Comparison of ENCODE assay signal across 23 cellular contexts in genomic region chr16:27340654-27341053, GRCh38. TPM values are rescaled to one million over a fixed set of nuclear protein-coding genes. Genes with fewer than 3 reads are reported as not detected.
DNase-seq lines count a peak whose midpoint lies in the region; ATAC-seq, FAIRE-seq and TF ChIP-seq lines count a peak whose summit lies in the region.
"Had no signal": no experiment of that assay in that cellular context is flagged by ENCODE, and none has a peak within 500 bp of the region (broad histone marks: within the 10 kb centered on the region; RNA-seq: fewer than 3 reads in every experiment).

No MANE protein-coding gene starts in this region.

- H2AFZ ChIP-seq in HepG2 (ENCODE audit: low read length), result no peak overlapping the region

- POLR2A ChIA-PET in HepG2 (lab: Yijun Ruan, JAX), result no interaction called here

- H3K9me3 Mint-ChIP-seq in T-helper 1 cell treated with Interleukin-12 subunit alpha and Interleukin-12 subunit beta and Interleukin-4 antibody, amounts not matched to agents 30 μg/mL and 1 μg/mL, for 36 hours, result no peaks in the 10 kb centered on the region
- H3K9me3 Mint-ChIP-seq in stimulated activated naive B cell treated with anti-CD40 and anti-IgM and Interleukin-4, amounts not matched to agents 10 μg/mL and 1 μg/mL and 100 μg/mL, for 72 hours, result no peaks in the 10 kb centered on the region

- H3K4me3 ChIP-seq in right lobe of liver (no peak overlapping the region), HepG2 (replicated peaks in 1 of 3; ENCODE audit: insufficient read depth in 1 of 3, low read depth in 2 of 3, low read length in 3 of 3) (no peak overlapping the region)
- H3K4me3 ChIP-seq: heart left ventricle, uterus had no signal

- CTCF ChIA-PET in HepG2 (lab: Yijun Ruan, JAX; ENCODE audit: low intra/inter-chr PET ratio, low total read pairs), result no interaction called here

- H3K9ac ChIP-seq in HepG2 (ENCODE audit: insufficient read depth, low read depth, low read length), result no peak overlapping the region
- H3K9ac ChIP-seq: KMS-11 had no signal

- H3K27ac Mint-ChIP-seq in T-helper 1 cell treated with Interleukin-12 subunit alpha and Interleukin-12 subunit beta and Interleukin-4 antibody, amounts not matched to agents 30 μg/mL and 1 μg/mL, for 36 hours, result peak overlapping the region; percentile 71
- H3K27ac Mint-ChIP-seq in stimulated activated naive B cell treated with anti-CD40 and anti-IgM and Interleukin-4, amounts not matched to agents 10 μg/mL and 1 μg/mL and 100 μg/mL, for 72 hours, result peak overlapping the region; percentile 92

- DNase-seq in T-helper 1 cell, result no peak
- no peak for DNase-seq in right lobe of liver
- DNase-seq in HepG2 (ENCODE audit: low spot score), result no peak
- no peak for DNase-seq in left ventricle myocardium superior
- DNase-seq in stimulated activated naive B cell treated with anti-CD40 and anti-IgM and Interleukin-4, amounts not matched to agents 10 μg/mL and 1 μg/mL and 100 μg/mL, for 72 hours, result no peak
- no peak for DNase-seq in RPMI8226
- DNase-seq: activated naive CD4-positive, alpha-beta T cell treated with anti-CD3 and anti-CD28 coated beads, Interleukin-2, amount 50 U/mL, for 16 hours; AML-193; Caco-2; DND-41; GOT3; heart left ventricle; NCI-H2029; NCI-H226; NCI-H82; nucleus accumbens; T-helper 9 cell; uterus had no signal

- FAIRE-seq in HepG2 (lab: Jason Lieb, UNC), result no peak
- FAIRE-seq: colon had no signal

- TF ChIP-seq CTCF in right lobe of liver (IDR thresholded peaks at IDR 0.05) (no peak), HepG2 (CRISPR knock-in tag; IDR thresholded peaks at IDR 0.05) (no peak)

- H3K4me1 ChIP-seq in right lobe of liver (peaks cover 0 to 9% (median under 1%) of the 10 kb centered on the region in 4 donors), HepG2 (ENCODE audit: insufficient read depth, low read length) (peaks cover under 1% of the 10 kb centered on the region)
- H3K4me1 ChIP-seq: Caco-2, uterus had no signal

- no peak overlapping the region for H3K4me3 Mint-ChIP-seq in T-helper 1 cell treated with Interleukin-12 subunit alpha and Interleukin-12 subunit beta and Interleukin-4 antibody, amounts not matched to agents 30 μg/mL and 1 μg/mL, for 36 hours
- peak overlapping the region; percentile 14 to 30 for H3K4me3 Mint-ChIP-seq in stimulated activated naive B cell treated with anti-CD40 and anti-IgM and Interleukin-4, amounts not matched to agents 10 μg/mL and 1 μg/mL and 100 μg/mL, for 72 hours

- no peaks in the 10 kb centered on the region for H3K27me3 ChIP-seq in right lobe of liver
- no peaks in the 10 kb centered on the region for H3K27me3 ChIP-seq in HepG2 (ENCODE audit: control insufficient read depth in 1 of 2, insufficient read depth in 2 of 2, low read length in 2 of 2)
- H3K27me3 ChIP-seq: heart left ventricle, uterus had no signal

- H3K9me3 ChIP-seq in right lobe of liver, result no peaks in the 10 kb centered on the region
- no peaks in the 10 kb centered on the region for H3K9me3 ChIP-seq in HepG2 (ENCODE audit: low read length)
- H3K9me3 ChIP-seq: Caco-2, uterus had no signal

- in situ Hi-C loops in HepG2 (cut with HindIII; ENCODE audit: extremely low pct_ligation_motif_present, low pct_unique_long_range_greater_than_20kb), result no loop called here

- peaks cover 22% of the 10 kb centered on the region for H3K4me1 Mint-ChIP-seq in T-helper 1 cell treated with Interleukin-12 subunit alpha and Interleukin-12 subunit beta and Interleukin-4 antibody, amounts not matched to agents 30 μg/mL and 1 μg/mL, for 36 hours (ENCODE audit: low read depth)
- peaks cover 48 to 86% of the 10 kb centered on the region in 2 donors for H3K4me1 Mint-ChIP-seq in stimulated activated naive B cell treated with anti-CD40 and anti-IgM and Interleukin-4, amounts not matched to agents 10 μg/mL and 1 μg/mL and 100 μg/mL, for 72 hours

- peak in 3 of 4 donors; percentile 30 to 56 (median 37) for ATAC-seq in right lobe of liver
- ATAC-seq in HepG2, result no peak
- peak; percentile 57 for ATAC-seq in left ventricle myocardium superior
- ATAC-seq in stimulated activated naive B cell treated with anti-CD40 and anti-IgM and Interleukin-4, amounts not matched to agents 10 μg/mL and 1 μg/mL and 100 μg/mL, for 72 hours (replicated peaks), result no peak
- no peak for ATAC-seq in GM19395 (IDR thresholded peaks at IDR 0.05; ENCODE audit: unreplicated experiment)

- WGBS in right lobe of liver (ENCODE audit: insufficient coverage, low coverage, low lambda C conversion rate, missing lambda C conversion rate), result 77% methylated on average over 6 of the region's 6 CpGs
- WGBS in HepG2 (ENCODE audit: low lambda C conversion rate), result 98% methylated on average over 6 of the region's 6 CpGs

- TF ChIP-seq POLR2A in right lobe of liver (IDR thresholded peaks at IDR 0.05) (no peak), HepG2 (IDR thresholded peaks at IDR 0.05; ENCODE audit: insufficient read depth in 1 of 2, low read depth in 2 of 2, low read length in 2 of 2) (no peak)

- H3K36me3 Mint-ChIP-seq in T-helper 1 cell treated with Interleukin-12 subunit alpha and Interleukin-12 subunit beta and Interleukin-4 antibody, amounts not matched to agents 30 μg/mL and 1 μg/mL, for 36 hours (ENCODE audit: low read depth), result peaks cover 80% of the 10 kb centered on the region
- peaks cover 70 to 81% of the 10 kb centered on the region in 2 donors for H3K36me3 Mint-ChIP-seq in stimulated activated naive B cell treated with anti-CD40 and anti-IgM and Interleukin-4, amounts not matched to agents 10 μg/mL and 1 μg/mL and 100 μg/mL, for 72 hours

- no TSS peak for BruUV-seq in HepG2 (replicated peaks; lab: Mats Ljungman, UMichigan)

- H3K79me2 ChIP-seq in HepG2 (ENCODE audit: insufficient read depth, low read length), result no peaks in the 10 kb centered on the region

- no peaks in the 10 kb centered on the region for H3K27me3 Mint-ChIP-seq in T-helper 1 cell treated with Interleukin-12 subunit alpha and Interleukin-12 subunit beta and Interleukin-4 antibody, amounts not matched to agents 30 μg/mL and 1 μg/mL, for 36 hours (ENCODE audit: low read depth)
- H3K27me3 Mint-ChIP-seq in stimulated activated naive B cell treated with anti-CD40 and anti-IgM and Interleukin-4, amounts not matched to agents 10 μg/mL and 1 μg/mL and 100 μg/mL, for 72 hours, result no peaks in the 10 kb centered on the region

- H3K4me2 ChIP-seq in HepG2 (ENCODE audit: low read depth, low read length), result no peak overlapping the region
- H3K4me2 ChIP-seq: KMS-11 had no signal

- TF ChIP-seq RAD21 in HepG2 (CRISPR knock-in tag; IDR thresholded peaks at IDR 0.05), result no peak

- intact Hi-C loops in right lobe of liver (cut with DNase I), result no loop called here
- intact Hi-C loops in HepG2 (cut with micrococcal nuclease; ENCODE audit: unreplicated experiment), result no loop called here
- intact Hi-C loops in left ventricle myocardium superior (cut with micrococcal nuclease), result no loop called here

- no peak for TF ChIP-seq EP300 in HepG2 (IDR thresholded peaks at IDR 0.05; ENCODE audit: low read depth in 2 of 2, low read length in 2 of 2)
- TF ChIP-seq EP300 in HepG2 (CRISPR knock-in tag; IDR thresholded peaks at IDR 0.05; ENCODE audit: borderline replicate concordance), result no peak

- H3K27ac ChIP-seq in right lobe of liver, result no peak overlapping the region
- no peak overlapping the region for H3K27ac ChIP-seq in HepG2 (ENCODE audit: extremely low read length, insufficient read depth, low read length)
- H3K27ac ChIP-seq: 22Rv1, KMS-11, uterus had no signal

- no peaks in the 10 kb centered on the region for H4K20me1 ChIP-seq in HepG2 (ENCODE audit: insufficient read depth, low read length)

- H3K36me3 ChIP-seq in right lobe of liver (peaks cover 24 to 78% (median 48%) of the 10 kb centered on the region in 4 donors), HepG2 (replicated peaks in 1 of 2; ENCODE audit: control insufficient read depth in 1 of 2, insufficient read depth in 2 of 2, low read length in 2 of 2) (peaks cover 30 to 49% of the 10 kb centered on the region in 2 experiments; a peak in 4 of 5 replicates)
- H3K36me3 ChIP-seq: uterus had no signal

TF ChIP-seq in HepG2, 621 proteins besides CTCF, POLR2A, EP300 and RAD21 (continues in another document):
- TF ChIP-seq DMAP1 (CRISPR knock-in tag; IDR thresholded peaks at IDR 0.05) (no peak), ISX (CRISPR knock-in tag; conservative IDR thresholded peaks at IDR 0.05) (no peak), FOXO1 (CRISPR knock-in tag; IDR thresholded peaks at IDR 0.05) (no peak), ARNT2 (CRISPR knock-in tag; IDR thresholded peaks at IDR 0.05; ENCODE audit: low read depth) (no peak), STAG1 (CRISPR knock-in tag; IDR thresholded peaks at IDR 0.05) (no peak), SAFB2 (CRISPR knock-in tag; IDR thresholded peaks at IDR 0.05; ENCODE audit: borderline replicate concordance, low read depth) (no peak), KDM5A (IDR thresholded peaks at IDR 0.05; ENCODE audit: borderline replicate concordance, low read length) (no peak), IKZF1 (IDR thresholded peaks at IDR 0.05) (no peak)

RNA-seq across cellular contexts. Expression of gene IL4R, which starts 26.9 kb away (rescaled TPM):
- total RNA-seq in right lobe of liver (100 to 1,000 TPM in 1 of 6 experiments, 10 to 100 TPM in 5; 38.8 to 147 (median 46.9) TPM), HepG2 (2016; rRNA removed; fragmentation: Illumina TruSeq; extraction: Trizol) (7.6 and 15.9 TPM in 2 replicates), left ventricle myocardium superior (9.8 TPM)
- total RNA-seq in HepG2 (2016; cell fraction: cytosol; rRNA removed; fragmentation: Illumina TruSeq; extraction: Trizol; ENCODE audit: low read depth), result 8.0 and 9.2 TPM in 2 replicates
- 6.9 and 15.8 TPM in 2 replicates for total RNA-seq in HepG2 (2016; cell fraction: insoluble cytoplasmic fraction; rRNA removed; fragmentation: Illumina TruSeq; extraction: Trizol)
- 9.4 and 9.6 TPM in 2 replicates for total RNA-seq in HepG2 (2016; cell fraction: membrane; rRNA removed; fragmentation: Illumina TruSeq; extraction: Trizol)
- total RNA-seq in HepG2 (2016; cell fraction: nucleus; rRNA removed; fragmentation: Illumina TruSeq; extraction: Trizol), result 16.4 and 21.4 TPM in 2 replicates
- polyA plus RNA-seq in HepG2 (2011; rRNA removed), result 49.6 and 60.7 TPM in 2 replicates
- polyA plus RNA-seq in HepG2 (2011; cell fraction: cytosol; rRNA removed), result 30.7 and 32.4 TPM in 2 replicates
- 61.1 and 65.1 TPM in 2 replicates for polyA plus RNA-seq in HepG2 (2011; cell fraction: nucleus; rRNA removed)
- 13.9 and 22.1 TPM in 2 replicates for polyA plus RNA-seq in HepG2 (2012)
- 1.4 and 1.8 TPM in 2 replicates for polyA plus RNA-seq in HepG2 (2016; cell fraction: cytosol; fragmentation: Illumina TruSeq; extraction: Trizol; ENCODE audit: low read depth)
- 6.0 and 8.1 TPM in 2 replicates for polyA plus RNA-seq in HepG2 (2016; cell fraction: insoluble cytoplasmic fraction; fragmentation: Illumina TruSeq; extraction: Trizol; ENCODE audit: low read depth)
- polyA plus RNA-seq in HepG2 (2016; cell fraction: membrane; fragmentation: Illumina TruSeq; extraction: Trizol; ENCODE audit: low read depth), result 3.4 and 3.5 TPM in 2 replicates
- polyA plus RNA-seq in HepG2 (2016; cell fraction: nucleus; fragmentation: Illumina TruSeq; extraction: Trizol; ENCODE audit: insufficient read depth, low read depth), result 38.0 and 39.0 TPM in 2 replicates
- polyA minus RNA-seq in HepG2 (2011; rRNA and poly(A)+ RNA removed; ENCODE audit: low replicate concordance), result 54.4 and 98.2 TPM in 2 replicates
- 19.2 and 23.0 TPM in 2 replicates for polyA minus RNA-seq in HepG2 (2011; cell fraction: cytosol; rRNA and poly(A)+ RNA removed)
- polyA minus RNA-seq in HepG2 (2011; cell fraction: nucleus; rRNA and poly(A)+ RNA removed), result 30.3 and 37.8 TPM in 2 replicates

Comparison
In these comparisons a context has a peak if more than half of its experiments do, and no peak if none do; other contexts are left out.
1. ATAC-seq: peak in right lobe of liver (3 of 4) and left ventricle myocardium superior (single experiment); none in HepG2 (single experiment), stimulated activated naive B cell treated with anti-CD40 and anti-IgM and Interleukin-4, amounts not matched to agents 10 μg/mL and 1 μg/mL and 100 μg/mL, for 72 hours (0 of 2) and GM19395 (single experiment).